ENCODE assay signal across 8 cellular contexts in genomic region chr4:146521543-146522097, GRCh38. TPM values are rescaled to one million over a fixed set of nuclear protein-coding genes. Genes with fewer than 3 reads are reported as not detected.
DNase-seq lines count a peak whose midpoint lies in the region; ATAC-seq lines count a peak whose summit lies in the region.

Gene SLC10A7, minus strand, starts transcription at chr4:146521940. Its CDS starts 223 bp downstream, at chr4:146521717.

- DNase-seq in DMS79 treated with DMSO at 0.1 percent for 48 hours (lab: John Stamatoyannopoulos, UW) (peak; percentile 13), HuH-7 (ENCODE audit: low spot score) (peak; percentile 64), RPMI7951 (ENCODE audit: low read depth) (peak; percentile 71), fibroblast of the conjunctiva (ENCODE audit: low read depth) (peak; percentile 22), stromal cell of bone marrow (ENCODE audit: low read depth) (peak; percentile 44)
- DNase-seq in natural killer cell treated with Interleukin-12 subunit alpha and Interleukin-12 subunit beta and Interleukin-15 and Interleukin-18, amount 100 ng/mL, for 72 hours (ENCODE audit: low spot score), result peak; percentile 75

- ATAC-seq in GM21529 (IDR thresholded peaks at IDR 0.05; ENCODE audit: unreplicated experiment), result peak; percentile 80
- peak; percentile 88 for ATAC-seq in activated T-helper 17 cell treated with anti-CD3 and anti-CD28 coated beads, Interleukin-2, amount 50 U/mL, for 72 hours (replicated peaks)
- ATAC-seq in natural killer cell treated with Interleukin-12 subunit alpha and Interleukin-12 subunit beta and Interleukin-15 and Interleukin-18, amount 100 ng/mL, for 72 hours, result peak; percentile 91

- H3K36me3 Mint-ChIP-seq in activated T-helper 17 cell treated with anti-CD3 and anti-CD28 coated beads, Interleukin-2, amount 50 U/mL, for 72 hours (ENCODE audit: low read depth), result peaks cover 4% of the 10 kb centered on the region
- no peaks in the 10 kb centered on the region for H3K36me3 Mint-ChIP-seq in natural killer cell treated with Interleukin-12 subunit alpha and Interleukin-12 subunit beta and Interleukin-15 and Interleukin-18, amount 100 ng/mL, for 72 hours

- no peak within 1 kb of the TSS for H3K4me3 Mint-ChIP-seq in activated T-helper 17 cell treated with anti-CD3 and anti-CD28 coated beads, Interleukin-2, amount 50 U/mL, for 72 hours
- H3K4me3 Mint-ChIP-seq in natural killer cell treated with Interleukin-12 subunit alpha and Interleukin-12 subunit beta and Interleukin-15 and Interleukin-18, amount 100 ng/mL, for 72 hours, result no peak within 1 kb of the TSS

- no peaks in the 10 kb centered on the region for H3K27me3 Mint-ChIP-seq in activated T-helper 17 cell treated with anti-CD3 and anti-CD28 coated beads, Interleukin-2, amount 50 U/mL, for 72 hours
- H3K27me3 Mint-ChIP-seq in natural killer cell treated with Interleukin-12 subunit alpha and Interleukin-12 subunit beta and Interleukin-15 and Interleukin-18, amount 100 ng/mL, for 72 hours, result no peaks in the 10 kb centered on the region

- H3K4me1 Mint-ChIP-seq in activated T-helper 17 cell treated with anti-CD3 and anti-CD28 coated beads, Interleukin-2, amount 50 U/mL, for 72 hours, result no peaks in the 10 kb centered on the region
- peaks cover 15 to 16% of the 10 kb centered on the region in 2 donors for H3K4me1 Mint-ChIP-seq in natural killer cell treated with Interleukin-12 subunit alpha and Interleukin-12 subunit beta and Interleukin-15 and Interleukin-18, amount 100 ng/mL, for 72 hours (ENCODE audit: low read depth in 2 of 2)

- H3K9me3 Mint-ChIP-seq in activated T-helper 17 cell treated with anti-CD3 and anti-CD28 coated beads, Interleukin-2, amount 50 U/mL, for 72 hours, result no peaks in the 10 kb centered on the region
- no peaks in the 10 kb centered on the region for H3K9me3 Mint-ChIP-seq in natural killer cell treated with Interleukin-12 subunit alpha and Interleukin-12 subunit beta and Interleukin-15 and Interleukin-18, amount 100 ng/mL, for 72 hours

- no peak within 1 kb of the TSS for H3K27ac Mint-ChIP-seq in activated T-helper 17 cell treated with anti-CD3 and anti-CD28 coated beads, Interleukin-2, amount 50 U/mL, for 72 hours
- no peak within 1 kb of the TSS for H3K27ac Mint-ChIP-seq in natural killer cell treated with Interleukin-12 subunit alpha and Interleukin-12 subunit beta and Interleukin-15 and Interleukin-18, amount 100 ng/mL, for 72 hours

RNA-seq across cellular contexts. Expression of gene SLC10A7, which starts in this region (rescaled TPM):
- 6.4 and 9.3 TPM in 2 replicates for total RNA-seq in RPMI7951 (2014; rRNA removed; shearing (Covaris generic))
- total RNA-seq in activated T-helper 17 cell treated with anti-CD3 and anti-CD28 coated beads, Interleukin-2, amount 50 U/mL, for 72 hours, result 10 to 100 TPM; 13.0 to 17.5 TPM
- total RNA-seq in natural killer cell treated with Interleukin-12 subunit alpha and Interleukin-12 subunit beta and Interleukin-15 and Interleukin-18, amount 100 ng/mL, for 72 hours, result 10 to 100 TPM; 31.1 to 33.9 TPM

Comparison
In these comparisons a context has a peak if more than half of its experiments do, and no peak if none do; other contexts are left out.
1. Peak in every context shown above with its lines: DNase-seq and ATAC-seq.
2. DNase-seq: peak in every context shown above with its lines; median percentile 75 in natural killer cell treated with Interleukin-12 subunit alpha and Interleukin-12 subunit beta and Interleukin-15 and Interleukin-18, amount 100 ng/mL, for 72 hours; 71 in RPMI7951; 64 in HuH-7; 44 in stromal cell of bone marrow; 22 in fibroblast of the conjunctiva; 13 in DMS79 treated with DMSO at 0.1 percent for 48 hours.